In the genomic region with DNA sequence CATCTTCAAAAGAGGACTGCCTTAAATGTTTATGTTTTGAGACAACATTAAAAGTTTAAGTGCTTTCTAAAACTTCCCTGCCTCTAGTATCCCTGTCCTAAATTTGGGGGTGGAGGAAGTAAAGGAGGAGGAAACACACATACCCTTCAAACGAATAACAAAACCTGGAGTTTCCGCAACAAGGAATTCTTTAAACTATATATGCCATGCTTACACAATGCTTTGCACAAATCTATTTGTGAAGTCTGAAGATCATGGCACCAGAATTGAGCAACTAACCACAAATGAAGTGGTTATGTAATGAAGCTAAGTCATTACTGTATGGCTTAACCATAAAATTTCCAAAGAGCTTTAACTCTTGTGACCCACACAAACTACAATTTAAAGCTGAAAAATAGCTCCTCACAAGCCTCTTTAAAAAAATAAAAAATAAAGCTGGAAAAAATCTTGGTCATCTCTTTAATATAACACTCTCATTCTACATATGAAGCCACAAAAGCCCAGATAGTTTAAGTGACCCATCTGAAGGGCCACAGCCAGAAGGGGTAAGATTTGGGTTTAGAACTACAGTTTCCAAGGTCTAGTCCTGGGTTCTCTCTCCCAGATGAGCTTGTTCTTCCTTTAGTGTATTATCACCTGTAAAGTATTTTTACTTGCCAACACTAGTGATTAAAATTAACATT, we compare ENCODE assay signal across 12 cellular contexts. TPM values are rescaled to one million over a fixed set of nuclear protein-coding genes. Genes with fewer than 3 reads are reported as not detected.
DNase-seq lines count a peak whose midpoint lies in the region; ATAC-seq and TF ChIP-seq lines count a peak whose summit lies in the region.
"Had no signal": no experiment of that assay in that cellular context is flagged by ENCODE, and none has a peak within 500 bp of the region (broad histone marks: within the 10 kb centered on the region; RNA-seq: fewer than 3 reads in every experiment).

No MANE protein-coding gene starts in this region.

- H3K4me1 ChIP-seq in muscle layer of duodenum (ENCODE audit: control insufficient read depth in 1 of 2, insufficient read depth in 2 of 2, low read length in 2 of 2) (peaks cover 47 to 66% of the 10 kb centered on the region in 2 donors), esophagus squamous epithelium (peaks cover 23 to 100% (median 60%) of the 10 kb centered on the region in 3 donors), gastroesophageal sphincter (peaks cover 23 to 96% (median 29%) of the 10 kb centered on the region in 3 donors)

- ATAC-seq in HG03196 (IDR thresholded peaks at IDR 0.05; ENCODE audit: unreplicated experiment) (no peak), gastroesophageal sphincter (no peak)

- peak; percentile 87 for DNase-seq in AG10803 (ENCODE audit: low read depth)
- DNase-seq in KBM-7, result peak; percentile 39
- peak; percentile 55 for DNase-seq in astrocyte of the spinal cord (ENCODE audit: low read depth, low spot score)
- no peak for DNase-seq in esophagus squamous epithelium (lab: John Stamatoyannopoulos, UW)
- no peak for DNase-seq in NCI-H748 treated with DMSO at 0.1 percent for 48 hours (lab: John Stamatoyannopoulos, UW)
- DNase-seq: activated B cell treated with CpG ODN at 0.5 μM for 24 hours; DMS153; kidney glomerular epithelial cell; stimulated activated CD4-positive, alpha-beta T cell treated with anti-CD3 and anti-CD28 coated beads, Interleukin-4, amount 100 ng/mL, for 24 hours had no signal

- no peak for TF ChIP-seq POLR2A in esophagus squamous epithelium (IDR thresholded peaks at IDR 0.05)
- TF ChIP-seq POLR2A in gastroesophageal sphincter (IDR thresholded peaks at IDR 0.05), result no peak

- no peaks in the 10 kb centered on the region for H3K27me3 ChIP-seq in muscle layer of duodenum (ENCODE audit: low read depth, low read length)
- no peaks in the 10 kb centered on the region for H3K27me3 ChIP-seq in esophagus squamous epithelium
- H3K27me3 ChIP-seq in gastroesophageal sphincter, result no peaks in the 10 kb centered on the region

- WGBS in esophagus squamous epithelium, 2 donors, result 33 to 39% methylated on average over 2 of the region's 2 CpGs
- 57 to 80% methylated on average over 2 of the region's 2 CpGs for WGBS in gastroesophageal sphincter (ENCODE audit: low coverage in 1 of 2), 2 donors

- H3K4me3 ChIP-seq in AG10803 (ENCODE audit: low read length) (no peak overlapping the region), astrocyte of the spinal cord (ENCODE audit: low read depth, low read length) (no peak overlapping the region), muscle layer of duodenum (ENCODE audit: low read depth in 1 of 2, low read length in 2 of 2) (peak overlapping the region in 1 of 2 donors; percentile 38), esophagus squamous epithelium (no peak overlapping the region), gastroesophageal sphincter (no peak overlapping the region)

- no peak for TF ChIP-seq EP300 in gastroesophageal sphincter (IDR thresholded peaks at IDR 0.05)

- intact Hi-C loops in esophagus squamous epithelium (cut with DNase I), result no loop called here

- H3K9me3 ChIP-seq in muscle layer of duodenum (ENCODE audit: control insufficient read depth in 1 of 2, low read length in 2 of 2), result no peaks in the 10 kb centered on the region
- no peaks in the 10 kb centered on the region for H3K9me3 ChIP-seq in esophagus squamous epithelium
- H3K9me3 ChIP-seq in gastroesophageal sphincter, result no peaks in the 10 kb centered on the region

- no peak for TF ChIP-seq CTCF in AG10803 (conservative IDR thresholded peaks at IDR 0.05; ENCODE audit: low read length)
- no peak for TF ChIP-seq CTCF in astrocyte of the spinal cord (IDR thresholded peaks at IDR 0.05; ENCODE audit: low read depth, low read length)
- no peak for TF ChIP-seq CTCF in esophagus squamous epithelium (IDR thresholded peaks at IDR 0.05)
- no peak for TF ChIP-seq CTCF in gastroesophageal sphincter (IDR thresholded peaks at IDR 0.05)

- H3K27ac ChIP-seq in muscle layer of duodenum (ENCODE audit: low read length) (peak overlapping the region; percentile 54), esophagus squamous epithelium (peak overlapping the region in 1 of 4 donors; percentile 45), gastroesophageal sphincter (no peak overlapping the region)

- in situ Hi-C loops in KBM-7 (cut with MboI; ENCODE audit: low pct_unique_long_range_greater_than_20kb, low sequenced_read_pairs), result no loop called here
- in situ Hi-C loops in astrocyte of the spinal cord (cut with HindIII; ENCODE audit: low sequenced_read_pairs), result no loop called here

- peaks cover 4% of the 10 kb centered on the region in 2 donors for H3K36me3 ChIP-seq in muscle layer of duodenum (ENCODE audit: control insufficient read depth in 1 of 2, insufficient read depth in 2 of 2, low read length in 2 of 2)
- H3K36me3 ChIP-seq in esophagus squamous epithelium, result peaks cover 0 to 14% (median 3%) of the 10 kb centered on the region in 3 donors
- peaks cover 0 to 6% of the 10 kb centered on the region in 2 donors for H3K36me3 ChIP-seq in gastroesophageal sphincter

RNA-seq across cellular contexts. Expression of a gene that starts 9.4 kb away (rescaled TPM):
- total RNA-seq in esophagus squamous epithelium (100 to 1,000 TPM; 122 to 161 (median 141) TPM), gastroesophageal sphincter (100 to 1,000 TPM; 152 to 186 (median 173) TPM)

RNA-seq across cellular contexts. Expression of a gene that starts 25.1 kb away (rescaled TPM):
- total RNA-seq in esophagus squamous epithelium (1 to 10 TPM in 1 of 4 donors, not detected in 3; 8.4 TPM), gastroesophageal sphincter (1 to 10 TPM in 1 of 4 donors, not detected in 3; 5.7 TPM)
- total RNA-seq: activated B cell treated with CpG ODN at 0.5 μM for 24 hours had no signal

RNA-seq across cellular contexts. Expression of a gene that starts 48.7 kb away (rescaled TPM):
- total RNA-seq in esophagus squamous epithelium, result 10 to 100 TPM; 43.1 to 80.5 (median 54.6) TPM
- total RNA-seq in gastroesophageal sphincter, result 10 to 100 TPM; 56.8 to 80.9 (median 64.5) TPM

Comparison
In these comparisons a context has a peak if more than half of its experiments do, and no peak if none do; other contexts are left out.
1. DNase-seq: peak in AG10803 (single experiment), KBM-7 (single experiment) and astrocyte of the spinal cord (single experiment); none in esophagus squamous epithelium (single experiment) and NCI-H748 treated with DMSO at 0.1 percent for 48 hours (single experiment).